18 cellular contexts compared by ENCODE assay signal in the genomic region with DNA sequence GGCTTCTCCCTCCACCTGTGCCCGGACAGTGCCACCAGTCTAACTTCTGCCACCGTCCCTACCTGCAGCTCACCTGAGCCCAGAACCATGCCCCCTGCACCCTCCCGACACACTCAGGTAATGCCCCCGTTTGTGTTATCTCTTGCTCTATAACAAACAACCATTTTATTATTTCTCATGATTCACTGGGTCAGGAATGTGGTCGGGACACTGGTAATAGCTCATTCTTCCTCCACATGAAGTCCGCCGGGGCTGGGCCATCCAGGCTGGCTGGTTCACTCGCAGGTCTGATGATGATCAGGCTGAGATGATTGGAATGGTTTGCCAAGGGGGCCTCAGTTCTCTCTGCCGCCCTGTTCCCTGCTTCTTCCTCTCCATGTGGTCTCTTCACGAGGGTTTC. TPM values are rescaled to one million over a fixed set of nuclear protein-coding genes. Genes with fewer than 3 reads are reported as not detected.
DNase-seq lines count a peak whose midpoint lies in the region; ATAC-seq, FAIRE-seq and TF ChIP-seq lines count a peak whose summit lies in the region.
"Had no signal": no experiment of that assay in that cellular context is flagged by ENCODE, and none has a peak within 500 bp of the region (broad histone marks: within the 10 kb centered on the region; RNA-seq: fewer than 3 reads in every experiment).

No MANE protein-coding gene starts in this region.

- TF ChIP-seq POLR2A in HepG2 (IDR thresholded peaks at IDR 0.05; ENCODE audit: insufficient read depth in 1 of 2, low read depth in 2 of 2, low read length in 2 of 2): no peak

- H3K4me2 ChIP-seq in mammary epithelial cell (ENCODE audit: insufficient read depth, low read depth, low read length) (peak overlapping the region; percentile 28), HepG2 (ENCODE audit: low read depth, low read length) (no peak overlapping the region)

- POLR2A ChIA-PET in MCF 10A (lab: Yijun Ruan, JAX) (no interaction called here), HepG2 (lab: Yijun Ruan, JAX) (no interaction called here)

- dilution Hi-C loops in mammary epithelial cell (cut with HindIII; ENCODE audit: low sequenced_read_pairs): no loop called here

- H3K9me3 ChIP-seq in mammary epithelial cell (replicated peaks; ENCODE audit: insufficient read depth, low read length) (no peaks in the 10 kb centered on the region), left lung (no peaks in the 10 kb centered on the region), HepG2 (ENCODE audit: low read length) (no peaks in the 10 kb centered on the region)
- H3K9me3 ChIP-seq: testis had no signal

- H3K4me3 Mint-ChIP-seq in MCF 10A (ENCODE audit: unreplicated experiment) (no peak overlapping the region), progenitor cell of endocrine pancreas (ENCODE audit: low read depth) (no peak overlapping the region)
- H3K4me3 Mint-ChIP-seq: activated naive CD4-positive, alpha-beta T cell treated with anti-CD3 and anti-CD28 coated beads, Interleukin-2, amount 10 ng/mL, durations not matched to agents 7 days and 5 days; CD8-positive, alpha-beta T cell; central memory CD8-positive, alpha-beta T cell had no signal

- H3K27ac Mint-ChIP-seq in MCF 10A (ENCODE audit: low read depth, unreplicated experiment): no peak overlapping the region
- H3K27ac Mint-ChIP-seq in progenitor cell of endocrine pancreas: no peak overlapping the region
- H3K27ac Mint-ChIP-seq: activated naive CD4-positive, alpha-beta T cell treated with anti-CD3 and anti-CD28 coated beads, Interleukin-2, amount 10 ng/mL, durations not matched to agents 7 days and 5 days; CD8-positive, alpha-beta T cell had no signal

- intact Hi-C loops in mammary epithelial cell (cut with micrococcal nuclease): no loop called here
- intact Hi-C loops in MCF 10A (cut with micrococcal nuclease): no loop called here
- intact Hi-C loops in left lung (cut with DNase I): no loop called here
- intact Hi-C loops in HepG2 (cut with micrococcal nuclease; ENCODE audit: unreplicated experiment): no loop called here

- TF ChIP-seq CTCF in mammary epithelial cell (conservative IDR thresholded peaks at IDR 0.05 in 1 of 2, IDR thresholded peaks at IDR 0.05 in 1 of 2; ENCODE audit: extremely low read depth in 1 of 2, insufficient read depth in 1 of 2, low read depth in 1 of 2, low read length in 2 of 2) (no peak), MCF 10A (IDR thresholded peaks at IDR 0.05; ENCODE audit: unreplicated experiment) (no peak), bronchial epithelial cell (IDR thresholded peaks at IDR 0.05; ENCODE audit: insufficient read depth, low read length, severe bottlenecking) (no peak), left lung (IDR thresholded peaks at IDR 0.05) (no peak), HepG2 (CRISPR knock-in tag; IDR thresholded peaks at IDR 0.05) (no peak), progenitor cell of endocrine pancreas (IDR thresholded peaks at IDR 0.05; ENCODE audit: unreplicated experiment) (no peak)

- H3K9ac ChIP-seq in mammary epithelial cell (ENCODE audit: insufficient read depth, low read length) (no peak overlapping the region), HepG2 (ENCODE audit: insufficient read depth, low read depth, low read length) (no peak overlapping the region)

- BruUV-seq in mammary epithelial cell (replicated peaks; lab: Mats Ljungman, UMichigan) (no TSS peak), MCF 10A (replicated peaks; lab: Mats Ljungman, UMichigan) (no TSS peak), HepG2 (replicated peaks; lab: Mats Ljungman, UMichigan) (no TSS peak)

- ATAC-seq in left lung (peak; percentile 25), HG03280 (IDR thresholded peaks at IDR 0.05; ENCODE audit: unreplicated experiment) (no peak), HepG2 (no peak)
- ATAC-seq: CD8-positive, alpha-beta T cell had no signal

- H3K4me3 ChIP-seq in mammary epithelial cell (replicated peaks in 1 of 3; ENCODE audit: insufficient read depth in 1 of 3, low read depth in 2 of 3, low read length in 3 of 3) (no peak overlapping the region), bronchial epithelial cell (ENCODE audit: low read depth, low read length) (no peak overlapping the region), left lung (no peak overlapping the region), HepG2 (replicated peaks in 1 of 3; ENCODE audit: insufficient read depth in 1 of 3, low read depth in 2 of 3, low read length in 3 of 3) (no peak overlapping the region)
- H3K4me3 ChIP-seq: K562, testis had no signal

- FAIRE-seq in bronchial epithelial cell (lab: Jason Lieb, UNC) (no peak), HepG2 (lab: Jason Lieb, UNC) (no peak)
- FAIRE-seq: A204.1, K562 had no signal

- in situ Hi-C loops in mammary epithelial cell (cut with MboI; ENCODE audit: low sequenced_read_pairs in 2 of 2): no loop called here
- in situ Hi-C loops in HepG2 (cut with HindIII; ENCODE audit: extremely low pct_ligation_motif_present, low pct_unique_long_range_greater_than_20kb): no loop called here

- H3K36me3 ChIP-seq in mammary epithelial cell (ENCODE audit: insufficient read depth, low read length) (no peaks in the 10 kb centered on the region), bronchial epithelial cell (ENCODE audit: control insufficient read depth, insufficient read depth, low read length) (no peaks in the 10 kb centered on the region), left lung (no peaks in the 10 kb centered on the region), HepG2 (replicated peaks in 1 of 2; ENCODE audit: control insufficient read depth in 1 of 2, insufficient read depth in 2 of 2, low read length in 2 of 2) (no peaks in the 10 kb centered on the region)

- 19% methylated on average over 9 of the region's 10 CpGs for WGBS in mammary epithelial cell (ENCODE audit: low coverage, missing lambda C conversion rate)
- WGBS in HepG2 (ENCODE audit: low lambda C conversion rate): 41% methylated on average over 10 of the region's 10 CpGs

- no peak for TF ChIP-seq EP300 in HepG2 (IDR thresholded peaks at IDR 0.05; ENCODE audit: low read depth in 2 of 2, low read length in 2 of 2)
- no peak for TF ChIP-seq EP300 in HepG2 (CRISPR knock-in tag; IDR thresholded peaks at IDR 0.05; ENCODE audit: borderline replicate concordance)

- H2AFZ ChIP-seq in mammary epithelial cell (ENCODE audit: low read depth, low read length): peak overlapping the region; percentile 42
- H2AFZ ChIP-seq in HepG2 (ENCODE audit: low read length): no peak overlapping the region

- peak; percentile 78 for DNase-seq in mammary epithelial cell
- no peak for DNase-seq in MCF 10A (ENCODE audit: unreplicated experiment)
- peak; percentile 82 for DNase-seq in bronchial epithelial cell (ENCODE audit: low read depth)
- no peak for DNase-seq in left lung
- no peak for DNase-seq in middle frontal gyrus (ENCODE audit: extremely low spot score, low spot score)
- DNase-seq in HepG2 (ENCODE audit: low spot score): no peak
- DNase-seq in progenitor cell of endocrine pancreas (ENCODE audit: low spot score, unreplicated experiment): no peak
- DNase-seq: activated naive CD4-positive, alpha-beta T cell treated with anti-CD3 and anti-CD28 coated beads, Interleukin-2, amount 10 ng/mL, durations not matched to agents 7 days and 5 days; CD8-positive, alpha-beta T cell; NCI-H1436; NCI-H524; SHP77; testis had no signal

- CTCF ChIA-PET in mammary epithelial cell (lab: Charles Lee; ENCODE audit: low non-redundant PET) (interaction anchor here (0.6 to 0.7 kb wide), 2 partner anchors 349 to 495 kb away, joined by 3 read pairs; no protein-coding TSS in a partner anchor), MCF 10A (lab: Yijun Ruan, JAX) (interaction anchor here (1.8 to 2.4 kb wide), 3 partner anchors 10 to 46 kb away, joined by 4 to 12 read pairs (median 5); no protein-coding TSS in a partner anchor), HepG2 (lab: Yijun Ruan, JAX; ENCODE audit: low intra/inter-chr PET ratio, low total read pairs) (no interaction called here)

- H3K36me3 Mint-ChIP-seq in MCF 10A (ENCODE audit: insufficient read depth, unreplicated experiment) (no peaks in the 10 kb centered on the region), progenitor cell of endocrine pancreas (ENCODE audit: insufficient read depth) (no peaks in the 10 kb centered on the region)
- H3K36me3 Mint-ChIP-seq: activated naive CD4-positive, alpha-beta T cell treated with anti-CD3 and anti-CD28 coated beads, Interleukin-2, amount 10 ng/mL, durations not matched to agents 7 days and 5 days; CD8-positive, alpha-beta T cell had no signal

- H3K9me3 Mint-ChIP-seq in MCF 10A (ENCODE audit: unreplicated experiment): no peaks in the 10 kb centered on the region
- H3K9me3 Mint-ChIP-seq in progenitor cell of endocrine pancreas (ENCODE audit: low read depth): no peaks in the 10 kb centered on the region
- H3K9me3 Mint-ChIP-seq: activated naive CD4-positive, alpha-beta T cell treated with anti-CD3 and anti-CD28 coated beads, Interleukin-2, amount 10 ng/mL, durations not matched to agents 7 days and 5 days; CD8-positive, alpha-beta T cell; central memory CD8-positive, alpha-beta T cell had no signal

- no peak for TF ChIP-seq RAD21 in HepG2 (CRISPR knock-in tag; IDR thresholded peaks at IDR 0.05)

- H3K4me1 ChIP-seq in mammary epithelial cell (ENCODE audit: insufficient read depth, low read length) (peaks cover 30% of the 10 kb centered on the region), left lung (no peaks in the 10 kb centered on the region), HepG2 (ENCODE audit: insufficient read depth, low read length) (peaks cover 11% of the 10 kb centered on the region; the same call in 1 of the 2 replicates)
- H3K4me1 ChIP-seq: testis had no signal

- H3K27ac ChIP-seq in mammary epithelial cell (ENCODE audit: insufficient read depth, low read depth, low read length) (peak overlapping the region; percentile 40), left lung (no peak overlapping the region), HepG2 (ENCODE audit: extremely low read length, insufficient read depth, low read length) (no peak overlapping the region)
- H3K27ac ChIP-seq: testis had no signal

- H3K79me2 ChIP-seq in mammary epithelial cell (ENCODE audit: insufficient read depth, low read length): no peaks in the 10 kb centered on the region
- no peaks in the 10 kb centered on the region for H3K79me2 ChIP-seq in HepG2 (ENCODE audit: insufficient read depth, low read length)

- H3K27me3 ChIP-seq in mammary epithelial cell (ENCODE audit: insufficient read depth, low read length): no peaks in the 10 kb centered on the region
- H3K27me3 ChIP-seq in bronchial epithelial cell (ENCODE audit: control insufficient read depth, insufficient read depth, low read length): no peaks in the 10 kb centered on the region
- no peaks in the 10 kb centered on the region for H3K27me3 ChIP-seq in left lung
- H3K27me3 ChIP-seq in HepG2 (ENCODE audit: control insufficient read depth in 1 of 2, insufficient read depth in 2 of 2, low read length in 2 of 2): peaks cover 0 to 18% of the 10 kb centered on the region in 2 experiments; a peak in 3 of 5 replicates
- H3K27me3 ChIP-seq: testis had no signal

- peaks cover 12% of the 10 kb centered on the region for H3K4me1 Mint-ChIP-seq in MCF 10A (ENCODE audit: insufficient read depth, unreplicated experiment)
- peaks cover 3% of the 10 kb centered on the region for H3K4me1 Mint-ChIP-seq in progenitor cell of endocrine pancreas (ENCODE audit: low read depth)
- H3K4me1 Mint-ChIP-seq: activated naive CD4-positive, alpha-beta T cell treated with anti-CD3 and anti-CD28 coated beads, Interleukin-2, amount 10 ng/mL, durations not matched to agents 7 days and 5 days; central memory CD8-positive, alpha-beta T cell had no signal

- no peaks in the 10 kb centered on the region for H4K20me1 ChIP-seq in mammary epithelial cell (ENCODE audit: insufficient read depth, low read length)
- no peaks in the 10 kb centered on the region for H4K20me1 ChIP-seq in HepG2 (ENCODE audit: insufficient read depth, low read length)

- H3K27me3 Mint-ChIP-seq in MCF 10A (ENCODE audit: insufficient read depth, unreplicated experiment) (no peaks in the 10 kb centered on the region), progenitor cell of endocrine pancreas (peaks cover 8% of the 10 kb centered on the region)

RNA-seq across cellular contexts. Expression of gene NR2E3, which starts 20.3 kb away (rescaled TPM):
- under 1 TPM; 0.17 to 0.61 TPM for total RNA-seq in mammary epithelial cell
- 0.03 TPM for polyA plus RNA-seq in mammary epithelial cell
- polyA minus RNA-seq in mammary epithelial cell: not detected
- 0.49 and 0.56 TPM in 2 replicates for total RNA-seq in MCF 10A (2022)
- 0.26 TPM in 1 of 2 replicates, not detected in the other for total RNA-seq in bronchial epithelial cell
- total RNA-seq in left lung: under 1 TPM; 0.61 to 0.76 TPM
- not detected in 2 replicates for total RNA-seq in HepG2 (2016; rRNA removed; fragmentation: Illumina TruSeq; extraction: Trizol)
- not detected in 2 replicates for total RNA-seq in HepG2 (2016; cell fraction: cytosol; rRNA removed; fragmentation: Illumina TruSeq; extraction: Trizol; ENCODE audit: low read depth)
- total RNA-seq in HepG2 (2016; cell fraction: insoluble cytoplasmic fraction; rRNA removed; fragmentation: Illumina TruSeq; extraction: Trizol): not detected in 2 replicates
- not detected in 2 replicates for total RNA-seq in HepG2 (2016; cell fraction: membrane; rRNA removed; fragmentation: Illumina TruSeq; extraction: Trizol)
- not detected in 2 replicates for total RNA-seq in HepG2 (2016; cell fraction: nucleus; rRNA removed; fragmentation: Illumina TruSeq; extraction: Trizol)
- not detected in 2 replicates for polyA plus RNA-seq in HepG2 (2011; rRNA removed)
- not detected in 2 replicates for polyA plus RNA-seq in HepG2 (2011; cell fraction: cytosol; rRNA removed)
- not detected in 2 replicates for polyA plus RNA-seq in HepG2 (2011; cell fraction: nucleus; rRNA removed)
- polyA plus RNA-seq in HepG2 (2012): not detected in 2 replicates
- polyA plus RNA-seq in HepG2 (2016; cell fraction: cytosol; fragmentation: Illumina TruSeq; extraction: Trizol; ENCODE audit: low read depth): not detected in 2 replicates
- polyA plus RNA-seq in HepG2 (2016; cell fraction: insoluble cytoplasmic fraction; fragmentation: Illumina TruSeq; extraction: Trizol; ENCODE audit: low read depth): not detected in 2 replicates
- polyA plus RNA-seq in HepG2 (2016; cell fraction: membrane; fragmentation: Illumina TruSeq; extraction: Trizol; ENCODE audit: low read depth): not detected in 2 replicates
- polyA plus RNA-seq in HepG2 (2016; cell fraction: nucleus; fragmentation: Illumina TruSeq; extraction: Trizol; ENCODE audit: insufficient read depth, low read depth): not detected in 2 replicates
- polyA minus RNA-seq in HepG2 (2011; rRNA and poly(A)+ RNA removed; ENCODE audit: low replicate concordance): 0.35 TPM in 1 of 2 replicates, not detected in the other
- polyA minus RNA-seq in HepG2 (2011; cell fraction: cytosol; rRNA and poly(A)+ RNA removed): not detected in 2 replicates
- not detected in 2 replicates for polyA minus RNA-seq in HepG2 (2011; cell fraction: nucleus; rRNA and poly(A)+ RNA removed)
- total RNA-seq in progenitor cell of endocrine pancreas: 0.47 TPM in 1 of 2 replicates, not detected in the other
- total RNA-seq: CD8-positive, alpha-beta T cell; K562; mesenteric fat pad had no signal
- polyA plus RNA-seq: K562 had no signal

Comparison
In these comparisons a context has a peak if more than half of its experiments do, and no peak if none do; other contexts are left out.
1. DNase-seq: peak in mammary epithelial cell (single experiment) and bronchial epithelial cell (single experiment); none in MCF 10A (single experiment), left lung (0 of 2), middle frontal gyrus (single experiment), HepG2 (single experiment) and progenitor cell of endocrine pancreas (single experiment).